In genomic region chr5:37672118-37672588, GRCh38 we compare ENCODE assay signal across 8 cellular contexts.
DNase-seq lines count a peak whose midpoint lies in the region; ATAC-seq, FAIRE-seq and TF ChIP-seq lines count a peak whose summit lies in the region.
"Not testable (repeated sequence)": the region's sequence is repeated elsewhere in the genome, so short reads cannot be mapped to it uniquely, and the experiment has no call there.

No MANE protein-coding gene starts in this region.

- H3K4me3 Mint-ChIP-seq in CD4-positive, alpha-beta T cell; activated CD4-positive, alpha-beta memory T cell treated with anti-CD3 and anti-CD28 coated beads, Interleukin-2, amount 10 ng/mL, durations not matched to agents 7 days and 5 days: not testable (repeated sequence)

- CTCF ChIA-PET in CD4-positive, alpha-beta T cell (lab: Charles Lee); HEK293 (lab: Yijun Ruan, JAX); OCI-LY7 (lab: Charles Lee; ENCODE audit: unreplicated experiment); activated CD4-positive, alpha-beta memory T cell treated with anti-CD3 and anti-CD28 coated beads, Interleukin-2, amount 10 ng/mL, durations not matched to agents 7 days and 5 days (lab: Charles Lee): not testable (repeated sequence)

- not testable (repeated sequence) for FAIRE-seq in small intestine (lab: Jason Lieb, UNC)

- H3K27me3 Mint-ChIP-seq in CD4-positive, alpha-beta T cell; activated CD4-positive, alpha-beta memory T cell treated with anti-CD3 and anti-CD28 coated beads, Interleukin-2, amount 10 ng/mL, durations not matched to agents 7 days and 5 days: not testable (repeated sequence)

- not testable (repeated sequence) for H3K27ac ChIP-seq in CD4-positive, alpha-beta T cell (ENCODE audit: low read depth, low read length); HEK293 (ENCODE audit: extremely low read depth, low read depth, low read length); OCI-LY7 (ENCODE audit: low read depth, low read length, poor library complexity, severe bottlenecking); small intestine (ENCODE audit: low read depth in 1 of 2, low read length in 1 of 2)

- H3K27ac Mint-ChIP-seq in CD4-positive, alpha-beta T cell: peak overlapping the region; percentile 0
- not testable (repeated sequence) for H3K27ac Mint-ChIP-seq in activated CD4-positive, alpha-beta memory T cell treated with anti-CD3 and anti-CD28 coated beads, Interleukin-2, amount 10 ng/mL, durations not matched to agents 7 days and 5 days

- H2AFZ ChIP-seq in OCI-LY7 (ENCODE audit: low read length): not testable (repeated sequence)

- H3K36me3 Mint-ChIP-seq in CD4-positive, alpha-beta T cell (ENCODE audit: low read depth): peaks cover 42% of the 10 kb centered on the region
- not testable (repeated sequence) for H3K36me3 Mint-ChIP-seq in activated CD4-positive, alpha-beta memory T cell treated with anti-CD3 and anti-CD28 coated beads, Interleukin-2, amount 10 ng/mL, durations not matched to agents 7 days and 5 days (ENCODE audit: low read depth)

- H3K4me1 Mint-ChIP-seq in CD4-positive, alpha-beta T cell (ENCODE audit: low read depth): peaks cover 36% of the 10 kb centered on the region
- H3K4me1 Mint-ChIP-seq in activated CD4-positive, alpha-beta memory T cell treated with anti-CD3 and anti-CD28 coated beads, Interleukin-2, amount 10 ng/mL, durations not matched to agents 7 days and 5 days: peaks cover 14% of the 10 kb centered on the region

- POLR2A ChIA-PET in CD4-positive, alpha-beta T cell (lab: Charles Lee); HEK293 (lab: Yijun Ruan, JAX); OCI-LY7 (lab: Charles Lee); activated CD4-positive, alpha-beta memory T cell treated with anti-CD3 and anti-CD28 coated beads, Interleukin-2, amount 10 ng/mL, durations not matched to agents 7 days and 5 days (lab: Charles Lee): not testable (repeated sequence)

- H3K27me3 ChIP-seq in CD4-positive, alpha-beta T cell (ENCODE audit: control insufficient read depth, insufficient read depth, low read length); small intestine (ENCODE audit: control insufficient read depth in 2 of 2, insufficient read depth in 2 of 2, low read length in 2 of 2): not testable (repeated sequence)

- not testable (repeated sequence) for H3K79me2 ChIP-seq in OCI-LY7 (ENCODE audit: insufficient read depth, low read depth, low read length)

- not testable (repeated sequence) for TF ChIP-seq CTCF in CD4-positive, alpha-beta T cell (IDR thresholded peaks at IDR 0.05); HEK293 (tag by site-specific recombination; IDR thresholded peaks at IDR 0.05); OCI-LY7 (conservative IDR thresholded peaks at IDR 0.05; ENCODE audit: low read length)

- not testable (repeated sequence) for ATAC-seq in CD4-positive, alpha-beta T cell (ENCODE audit: poor library complexity)
- peak; percentile 89 for ATAC-seq in GM18520 (IDR thresholded peaks at IDR 0.05; ENCODE audit: unreplicated experiment)
- ATAC-seq in HG03521 (IDR thresholded peaks at IDR 0.05; ENCODE audit: unreplicated experiment): peak; percentile 72

- H3K9me3 ChIP-seq in CD4-positive, alpha-beta T cell (ENCODE audit: control insufficient read depth, low read length); HEK293 (ENCODE audit: control insufficient read depth, insufficient read depth, low read depth, low read length); OCI-LY7 (ENCODE audit: low read length); small intestine (ENCODE audit: control insufficient read depth, low read depth): not testable (repeated sequence)

- H3K36me3 ChIP-seq in HEK293 (ENCODE audit: control insufficient read depth in 2 of 2, insufficient read depth in 1 of 2, low read length in 2 of 2); OCI-LY7 (ENCODE audit: insufficient read depth, low read length); small intestine (ENCODE audit: control insufficient read depth in 2 of 2, insufficient read depth in 2 of 2, low read length in 2 of 2): not testable (repeated sequence)

- not testable (repeated sequence) for H3K9me2 ChIP-seq in OCI-LY7 (ENCODE audit: insufficient read depth, low read length)

- not testable (repeated sequence) for BruUV-seq in OCI-LY7 (replicated peaks; lab: Mats Ljungman, UMichigan)

- not testable (repeated sequence) for H3K4me2 ChIP-seq in OCI-LY7 (ENCODE audit: low read length)

- intact Hi-C loops in CD4-positive, alpha-beta T cell (cut with DNase I, micrococcal nuclease); OCI-LY7 (cut with micrococcal nuclease; ENCODE audit: unreplicated experiment): not testable (repeated sequence)

- DNase-seq in CD4-positive, alpha-beta T cell: not testable (repeated sequence)
- DNase-seq in OCI-LY7 (ENCODE audit: low spot score) (peak; percentile 23), glomerular visceral epithelial cell (ENCODE audit: extremely low spot score) (peak; percentile 24), small intestine (peak; percentile 18)
- DNase-seq in activated CD4-positive, alpha-beta memory T cell treated with anti-CD3 and anti-CD28 coated beads, Interleukin-2, amount 10 ng/mL, durations not matched to agents 7 days and 5 days: peak; percentile 18

- peaks cover 12% of the 10 kb centered on the region for H3K4me1 ChIP-seq in HEK293 (ENCODE audit: control insufficient read depth, insufficient read depth, low read length)
- not testable (repeated sequence) for H3K4me1 ChIP-seq in OCI-LY7 (ENCODE audit: insufficient read depth, low read length, poor library complexity, severe bottlenecking); small intestine (ENCODE audit: control insufficient read depth in 2 of 2, insufficient read depth in 1 of 2, low read depth in 1 of 2, low read length in 1 of 2)

- H3K4me3 ChIP-seq in HEK293 (ENCODE audit: low read depth, low read length); OCI-LY7 (ENCODE audit: low read depth, low read length, poor library complexity, severe bottlenecking); small intestine (ENCODE audit: low read depth in 1 of 2, low read length in 2 of 2): not testable (repeated sequence)

- 48 to 67% (median 52%) methylated on average over 12 of the region's 12 CpGs for WGBS in small intestine, 3 donors

- not testable (repeated sequence) for H4K20me1 ChIP-seq in OCI-LY7 (ENCODE audit: insufficient read depth, low read length)

- H3K9me3 Mint-ChIP-seq in CD4-positive, alpha-beta T cell; activated CD4-positive, alpha-beta memory T cell treated with anti-CD3 and anti-CD28 coated beads, Interleukin-2, amount 10 ng/mL, durations not matched to agents 7 days and 5 days: not testable (repeated sequence)

TF ChIP-seq in HEK293, 187 proteins besides CTCF, POLR2A, EP300 and RAD21:
- TF ChIP-seq REST (tag by site-specific recombination; IDR thresholded peaks at IDR 0.05): peak; percentile 73
